8 cellular contexts compared by ENCODE assay signal in genomic region chr17:11144358-11145233, GRCh38.
A peak's percentile ranks its signal among the peaks of the same experiment; 100 is the strongest.
DNase-seq lines count a peak whose midpoint lies in the region; ATAC-seq and TF ChIP-seq lines count a peak whose summit lies in the region.

No MANE protein-coding gene starts in this region.

- peak; percentile 87 for TF ChIP-seq CTCF in Loucy (conservative IDR thresholded peaks at IDR 0.05; ENCODE audit: low read length)
- peak; percentile 47 for TF ChIP-seq CTCF in cardiac fibroblast (IDR thresholded peaks at IDR 0.05; ENCODE audit: low read depth, low read length)
- peak; percentile 57 for TF ChIP-seq CTCF in mesothelial cell of epicardium (IDR thresholded peaks at IDR 0.05; ENCODE audit: unreplicated experiment)

- H3K9me3 Mint-ChIP-seq in mesothelial cell of epicardium = no peaks in the 10 kb centered on the region

- no peaks in the 10 kb centered on the region for H3K79me2 ChIP-seq in Loucy (ENCODE audit: insufficient read depth, low read length)

- H3K36me3 Mint-ChIP-seq in mesothelial cell of epicardium = no peaks in the 10 kb centered on the region

- no peak overlapping the region for H3K4me2 ChIP-seq in Loucy (ENCODE audit: low read depth, low read length, poor library complexity, severe bottlenecking)

- DNase-seq in GM03348 (ENCODE audit: low spot score) (peak; percentile 62), cardiac fibroblast (ENCODE audit: low read depth in 2 of 2) (peak; percentile 45 to 59), mesothelial cell of epicardium (ENCODE audit: low spot score in 2 of 2, unreplicated experiment in 2 of 2) (no peak), dedifferentiated amniotic fluid mesenchymal stem cell (ENCODE audit: extremely low spot score) (no peak)
- DNase-seq in activated CD8-positive, alpha-beta memory T cell treated with anti-CD3 and anti-CD28 coated beads, Interleukin-2, amount 50 U/mL, for 48 hours = no peak

- H3K4me1 ChIP-seq in Loucy (ENCODE audit: insufficient read depth, low read length, poor library complexity, severe bottlenecking) = no peaks in the 10 kb centered on the region

- H3K4me3 ChIP-seq in Loucy (ENCODE audit: low read length, poor library complexity, severe bottlenecking) (no peak overlapping the region), cardiac fibroblast (replicated peaks in 1 of 2; ENCODE audit: low read depth in 2 of 2, low read length in 2 of 2) (no peak overlapping the region)

- H3K27me3 ChIP-seq in Loucy (ENCODE audit: insufficient read depth, low read length, poor library complexity, severe bottlenecking) = no peaks in the 10 kb centered on the region

- H3K36me3 ChIP-seq in Loucy (ENCODE audit: insufficient read depth, low read length) = no peaks in the 10 kb centered on the region

- H3F3A ChIP-seq in Loucy (ENCODE audit: low read depth) = no peaks in the 10 kb centered on the region

- no peak overlapping the region for H3K4me3 Mint-ChIP-seq in mesothelial cell of epicardium

- H3K9me3 ChIP-seq in Loucy (ENCODE audit: insufficient read depth, low read depth, low read length) = no peaks in the 10 kb centered on the region

- H3K27me3 Mint-ChIP-seq in mesothelial cell of epicardium (ENCODE audit: low read depth) = peaks cover 41% of the 10 kb centered on the region

- H4K20me1 ChIP-seq in Loucy (ENCODE audit: insufficient read depth, low read length, poor library complexity, severe bottlenecking) = no peaks in the 10 kb centered on the region

- H3K27ac Mint-ChIP-seq in mesothelial cell of epicardium = no peak overlapping the region

- H3K9me2 ChIP-seq in Loucy (replicated peaks; ENCODE audit: low read depth, low read length) = no peaks in the 10 kb centered on the region

- H3K4me1 Mint-ChIP-seq in mesothelial cell of epicardium = peaks cover 7% of the 10 kb centered on the region

- no peak for ATAC-seq in GM21367 (IDR thresholded peaks at IDR 0.05; ENCODE audit: unreplicated experiment)
- ATAC-seq in HG02981 (IDR thresholded peaks at IDR 0.05; ENCODE audit: unreplicated experiment) = no peak

- H2AFZ ChIP-seq in Loucy (ENCODE audit: low read length) = no peak overlapping the region

- H3K9ac ChIP-seq in Loucy (ENCODE audit: low read depth, low read length, poor library complexity, severe bottlenecking) = no peak overlapping the region

Comparison
In these comparisons a context has a peak if more than half of its experiments do, and no peak if none do; other contexts are left out.
1. DNase-seq: peak in GM03348 (single experiment) and cardiac fibroblast (2 of 2); none in mesothelial cell of epicardium (0 of 2), activated CD8-positive, alpha-beta memory T cell treated with anti-CD3 and anti-CD28 coated beads, Interleukin-2, amount 50 U/mL, for 48 hours (single experiment) and dedifferentiated amniotic fluid mesenchymal stem cell (single experiment).
2. Peak in every context shown above with its lines, with median percentiles within 50 percentile points of each other: CTCF ChIP-seq.